Comparison of ENCODE assay signal across 20 cellular contexts in genomic region chr7:101537205-101537604, GRCh38.
DNase-seq lines count a peak whose midpoint lies in the region; ATAC-seq and TF ChIP-seq lines count a peak whose summit lies in the region.
"Had no signal": no experiment of that assay in that cellular context is flagged by ENCODE, and none has a peak within 500 bp of the region (broad histone marks: within the 10 kb centered on the region; RNA-seq: fewer than 3 reads in every experiment).

No MANE protein-coding gene starts in this region.

- no peaks in the 10 kb centered on the region for H3K27me3 ChIP-seq in right cardiac atrium (ENCODE audit: control insufficient read depth, insufficient read depth)
- no peaks in the 10 kb centered on the region for H3K27me3 ChIP-seq in right atrium auricular region
- no peaks in the 10 kb centered on the region for H3K27me3 ChIP-seq in SJSA1 (replicated peaks)
- H3K27me3 ChIP-seq: upper lobe of left lung had no signal

- DNase-seq in right cardiac atrium, result peak in 2 of 3 donors; percentile 42 to 67
- no peak for DNase-seq in right atrium auricular region (ENCODE audit: low spot score)
- peak; percentile 36 to 58 for DNase-seq in SJSA1 (ENCODE audit: low read depth in 1 of 2, low spot score in 2 of 2)
- peak; percentile 68 for DNase-seq in islet precursor cell
- no peak for DNase-seq in coronary artery (ENCODE audit: low spot score)
- no peak for DNase-seq in HUDEP-2 (lab: John Stamatoyannopoulos, UW; ENCODE audit: unreplicated experiment in 76 of 76)
- DNase-seq: activated CD4-positive, CD25-positive, alpha-beta regulatory T cell treated with anti-CD3 and anti-CD28 coated beads, Interleukin-2, amount 50 U/mL, for 72 hours; activated effector memory CD4-positive, alpha-beta T cell treated with Interleukin-2 at 50 U/mL for 16 hours; CD4-positive, alpha-beta T cell; naive thymus-derived CD8-positive, alpha-beta T cell; NCI-H2107; NCI-H82; stimulated activated CD4-positive, alpha-beta T cell treated with anti-CD3 and anti-CD28 coated beads, Interleukin-12 subunit alpha, Interleukin-12 subunit beta, amount 100 ng/mL, for 4 hours; stimulated activated naive CD8-positive, alpha-beta T cell treated with anti-CD3 and anti-CD28 coated beads, Interleukin-15, Interleukin-2, amounts not matched to agents 100 U/mL and 50 U/mL, for 24 hours had no signal

- WGBS in right cardiac atrium, result 50% methylated on average over 8 of the region's 8 CpGs

- intact Hi-C loops in right cardiac atrium (cut with DNase I), result loop anchor here (5.0 to 10.0 kb wide), 2 partner anchors 172 to 175 kb away; partner anchors contain the start of gene COL26A1 (in 4 of the 4)

- H3K4me1 ChIP-seq in right cardiac atrium (ENCODE audit: control insufficient read depth, insufficient read depth, low read length) (peaks cover 3% of the 10 kb centered on the region), right atrium auricular region (peaks cover 0 to 13% of the 10 kb centered on the region in 2 donors), SJSA1 (replicated peaks) (peaks cover 19% of the 10 kb centered on the region)
- H3K4me1 ChIP-seq: A549 had no signal

- ATAC-seq in right cardiac atrium (peak in 1 of 2 donors; percentile 20), GM19351 (IDR thresholded peaks at IDR 0.05; ENCODE audit: unreplicated experiment) (no peak), HG02870 (IDR thresholded peaks at IDR 0.05; ENCODE audit: unreplicated experiment) (no peak)
- ATAC-seq: gastroesophageal sphincter; naive thymus-derived CD8-positive, alpha-beta T cell; stimulated activated naive CD8-positive, alpha-beta T cell treated with anti-CD3 and anti-CD28 coated beads, Interleukin-15, Interleukin-2, amounts not matched to agents 100 U/mL and 50 U/mL, for 24 hours had no signal

- H3K27ac ChIP-seq in right cardiac atrium (ENCODE audit: low read length), result no peak overlapping the region
- H3K27ac ChIP-seq in right atrium auricular region, result no peak overlapping the region
- H3K27ac ChIP-seq in SJSA1, result no peak overlapping the region
- peak overlapping the region in 1 of 2 donors; percentile 66 for H3K27ac ChIP-seq in coronary artery
- H3K27ac ChIP-seq: A549, gastroesophageal sphincter, upper lobe of left lung had no signal

- TF ChIP-seq CTCF in right atrium auricular region (IDR thresholded peaks at IDR 0.05) (no peak), coronary artery (IDR thresholded peaks at IDR 0.05) (no peak)

- no peak overlapping the region for H3K4me3 ChIP-seq in right cardiac atrium (ENCODE audit: low read length)
- H3K4me3 ChIP-seq in right atrium auricular region, result no peak overlapping the region
- H3K4me3 ChIP-seq in SJSA1, result no peak overlapping the region
- no peak overlapping the region for H3K4me3 ChIP-seq in coronary artery
- H3K4me3 ChIP-seq: A549, gastroesophageal sphincter, lung, upper lobe of left lung had no signal

- no peaks in the 10 kb centered on the region for H3K36me3 ChIP-seq in right atrium auricular region
- H3K36me3 ChIP-seq in SJSA1, result no peaks in the 10 kb centered on the region
- H3K36me3 ChIP-seq: gastroesophageal sphincter, upper lobe of left lung had no signal

- H3K9me3 ChIP-seq in right cardiac atrium (ENCODE audit: control insufficient read depth, low read length), result no peaks in the 10 kb centered on the region
- no peaks in the 10 kb centered on the region for H3K9me3 ChIP-seq in right atrium auricular region
- no peaks in the 10 kb centered on the region for H3K9me3 ChIP-seq in SJSA1 (replicated peaks)
- H3K9me3 ChIP-seq: A549, gastroesophageal sphincter, upper lobe of left lung had no signal

Comparison
In these comparisons a context has a peak if more than half of its experiments do, and no peak if none do; other contexts are left out.
1. DNase-seq: peak in right cardiac atrium (2 of 3), SJSA1 (2 of 2) and islet precursor cell (single experiment); none in right atrium auricular region (single experiment), coronary artery (single experiment) and HUDEP-2 (0 of 76).